8 cellular contexts compared by ENCODE assay signal in the genomic region with DNA sequence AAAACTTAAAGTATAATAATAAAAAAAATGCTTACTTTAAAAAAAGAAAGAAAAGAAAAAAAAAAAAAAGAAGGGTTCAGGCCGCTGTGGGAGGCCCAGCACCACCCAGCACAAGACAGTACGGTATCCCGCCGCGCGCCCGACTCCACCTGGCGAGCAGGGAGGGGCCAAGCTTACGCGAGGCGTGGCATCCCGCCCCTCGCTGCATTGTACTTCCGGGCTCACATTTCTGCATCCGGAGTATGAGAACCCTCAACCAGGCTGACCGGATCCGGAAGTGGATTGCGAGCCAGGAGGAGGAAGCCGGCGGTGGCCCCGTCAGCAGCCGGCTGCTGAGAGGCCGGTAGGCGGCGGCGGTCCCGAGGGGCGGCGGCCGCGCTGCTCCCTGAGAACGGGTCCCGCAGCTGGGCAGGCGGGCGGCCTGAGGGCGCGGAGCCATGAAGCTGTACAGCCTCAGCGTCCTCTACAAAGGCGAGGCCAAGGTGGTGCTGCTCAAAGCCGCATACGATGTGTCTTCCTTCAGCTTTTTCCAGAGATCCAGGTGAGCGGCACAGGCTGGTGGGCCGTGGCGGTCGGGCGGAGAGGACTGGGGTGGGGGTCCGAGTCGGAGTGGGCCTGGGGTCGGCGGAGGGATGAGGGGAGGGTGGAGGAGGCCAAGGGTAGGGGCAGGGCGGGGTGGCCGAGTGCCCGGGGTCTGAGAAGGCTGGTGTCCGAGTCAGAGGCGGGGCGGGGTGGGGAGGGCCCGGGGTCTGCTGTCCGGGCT. TPM values are rescaled to one million over a fixed set of nuclear protein-coding genes. Genes with fewer than 3 reads are reported as not detected.
A peak's percentile ranks its signal among the peaks of the same experiment; 100 is the strongest.
DNase-seq lines count a peak whose midpoint lies in the region; ATAC-seq, FAIRE-seq and TF ChIP-seq lines count a peak whose summit lies in the region.

A gene (plus strand): TSS at position 280 of the 763 bp plus-strand sequence. CDS start 158 bp downstream, at position 438.

- H3K4me3 ChIP-seq in adrenal gland (peak within 1 kb of the TSS in 3 of 4 donors; percentile 71 to 97 (median 83)), upper lobe of right lung (peak within 1 kb of the TSS; percentile 83)

- FAIRE-seq in GM12892 (lab: Jason Lieb, UNC) = peak; percentile 99

- CTCF ChIA-PET in T-cell (lab: Charles Lee) = interaction anchor here in 1 of 2 donors (0.9 to 1.0 kb wide), 2 partner anchors 78 to 289 kb away, joined by 4 to 6 read pairs; no protein-coding TSS in a partner anchor

- H3K4me1 ChIP-seq in adrenal gland (replicated peaks in 1 of 2) (peaks cover 6 to 14% of the 10 kb centered on the region in 2 donors), upper lobe of right lung (peaks cover 14% of the 10 kb centered on the region)

- peak within 1 kb of the TSS in 1 of 2 donors; percentile 48 for H3K27ac Mint-ChIP-seq in T-cell

- POLR2A ChIA-PET in T-cell (lab: Charles Lee) = interaction anchor here in 1 of 2 donors (0.6 to 0.7 kb wide), 3 partner anchors 104 to 691 kb away, joined by 3 to 6 read pairs (median 3); no protein-coding TSS in a partner anchor

- peaks cover 0 to 6% of the 10 kb centered on the region in 2 donors for H3K27me3 Mint-ChIP-seq in T-cell

- ATAC-seq in HG02852 (IDR thresholded peaks at IDR 0.05; ENCODE audit: unreplicated experiment) (peak; percentile 98), T-cell (replicated peaks in 1 of 4) (peak; percentile 98 to 99 (median 99)), left cardiac atrium (peak; percentile 99), upper lobe of right lung (peak; percentile 100)

- TF ChIP-seq CTCF in adrenal gland (IDR thresholded peaks at IDR 0.05) = peak in 5 of 6 experiments; percentile 51 to 79 (median 66)
- peak; percentile 50 for TF ChIP-seq CTCF in upper lobe of right lung (IDR thresholded peaks at IDR 0.05)

- H3K36me3 Mint-ChIP-seq in T-cell = peaks cover 17% of the 10 kb centered on the region

- WGBS in adrenal gland, 4 donors = 0 to 2% (median 1%) methylated on average over 28 to 58 of the region's 58 CpGs

- H3K36me3 ChIP-seq in adrenal gland (replicated peaks in 1 of 2) (peaks cover 0 to 17% of the 10 kb centered on the region in 2 donors), upper lobe of right lung (peaks cover 18% of the 10 kb centered on the region)

- TF ChIP-seq POLR2A in GM12892 (IDR thresholded peaks at IDR 0.05; ENCODE audit: low read depth, low read length) = peak; percentile 90
- TF ChIP-seq POLR2A in adrenal gland (IDR thresholded peaks at IDR 0.05) = peak; percentile 70 to 79

- peaks cover 31 to 36% (median 33%) of the 10 kb centered on the region in 3 donors for H3K4me1 Mint-ChIP-seq in T-cell

- intact Hi-C loops in adrenal gland (cut with DNase I) = no loop called here
- intact Hi-C loops in left cardiac atrium (cut with DNase I) = no loop called here
- intact Hi-C loops in posterior vena cava (cut with DNase I) = loop anchor here in 1 of 2 donors (5.0 kb wide), 1 partner anchor 129 kb away; no protein-coding TSS in a partner anchor
- intact Hi-C loops in upper lobe of right lung (cut with DNase I) = no loop called here

- H3K27ac ChIP-seq in adrenal gland (peak within 1 kb of the TSS in 3 of 5 donors; percentile 41 to 86 (median 78)), upper lobe of right lung (peak within 1 kb of the TSS; percentile 83)

- H3K9me3 ChIP-seq in adrenal gland (replicated peaks in 1 of 3) = no peaks in the 10 kb centered on the region
- H3K9me3 ChIP-seq in upper lobe of right lung = no peaks in the 10 kb centered on the region

- H3K4me3 Mint-ChIP-seq in T-cell = peak within 1 kb of the TSS; percentile 81 to 82 (median 81)

- H3K27me3 ChIP-seq in adrenal gland = no peaks in the 10 kb centered on the region
- H3K27me3 ChIP-seq in upper lobe of right lung = no peaks in the 10 kb centered on the region

- no peaks in the 10 kb centered on the region for H3K9me3 Mint-ChIP-seq in T-cell

- DNase-seq in GM12892 (ENCODE audit: insufficient read length) (peak; percentile 99), NCI-H1436 treated with DMSO at 0.1 percent for 48 hours (lab: John Stamatoyannopoulos, UW) (peak; percentile 61), T-cell (peak; percentile 87 to 96 (median 92)), adrenal gland (peak; percentile 90 to 97 (median 95)), left cardiac atrium (peak; percentile 95), posterior vena cava (ENCODE audit: low spot score) (peak; percentile 97), upper lobe of right lung (peak; percentile 96)

RNA-seq across cellular contexts. Expression of the gene that starts here (rescaled TPM):
- 37.2 TPM for polyA plus RNA-seq in GM12892 (2012; ENCODE audit: missing spikeins)
- total RNA-seq in T-cell = 10 to 100 TPM; 55.1 to 74.3 (median 60.2) TPM
- total RNA-seq in adrenal gland = 10 to 100 TPM; 47.6 to 94.7 (median 55.8) TPM
- polyA plus RNA-seq in adrenal gland = 10 to 100 TPM; 32.8 to 93.6 (median 35.7) TPM
- total RNA-seq in left cardiac atrium = 10 to 100 TPM; 51.5 to 62.1 TPM
- total RNA-seq in posterior vena cava = 10 to 100 TPM; 56.7 to 71.8 TPM
- 54.7 TPM for total RNA-seq in upper lobe of right lung

Comparison
In these comparisons a context has a peak if more than half of its experiments do, and no peak if none do; other contexts are left out.
1. Peak in every context shown above with its lines: DNase-seq, ATAC-seq, H3K4me3 ChIP-seq and H3K27ac ChIP-seq.